ENCODE assay signal across 8 cellular contexts in the genomic region with DNA sequence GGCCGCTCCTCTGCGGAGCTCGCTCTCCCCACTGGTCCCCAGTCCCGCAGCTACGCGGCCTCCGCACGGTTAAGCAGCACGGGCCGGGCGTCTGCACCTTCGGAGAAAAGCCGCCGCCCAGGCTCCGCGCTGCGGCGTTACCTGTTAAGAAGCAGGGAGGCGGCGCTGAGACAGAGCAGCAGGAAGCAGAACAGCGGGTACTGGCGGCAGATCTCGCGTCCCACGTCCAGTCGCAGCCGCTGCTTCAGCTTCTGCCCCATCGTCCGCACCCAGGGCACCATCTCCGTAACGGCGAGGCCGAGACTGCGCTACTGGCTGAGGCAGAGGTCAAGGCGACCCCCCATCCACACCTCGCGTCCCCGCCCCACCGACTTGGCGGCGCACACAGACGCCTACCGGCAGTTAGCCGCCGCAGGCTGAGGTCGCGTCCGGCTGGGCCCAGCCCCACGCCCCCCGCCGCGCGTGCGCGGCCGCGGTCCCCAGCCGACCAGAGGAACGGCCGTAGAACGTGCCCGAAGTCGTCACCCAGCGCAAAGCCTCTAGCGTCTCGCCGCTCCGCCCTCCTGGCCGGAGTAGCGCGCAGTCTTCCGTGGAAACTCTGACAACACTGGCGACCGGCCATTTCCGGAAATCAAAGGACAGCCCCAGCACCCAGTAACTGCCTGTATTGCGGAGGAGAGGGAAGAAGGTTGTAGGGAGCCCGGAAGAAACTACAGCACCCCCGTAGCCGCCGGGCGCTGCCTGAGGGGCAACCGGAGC. TPM values are rescaled to one million over a fixed set of nuclear protein-coding genes. Genes with fewer than 3 reads are reported as not detected.
DNase-seq lines count a peak whose midpoint lies in the region; ATAC-seq, FAIRE-seq and TF ChIP-seq lines count a peak whose summit lies in the region.

A gene with protein sequence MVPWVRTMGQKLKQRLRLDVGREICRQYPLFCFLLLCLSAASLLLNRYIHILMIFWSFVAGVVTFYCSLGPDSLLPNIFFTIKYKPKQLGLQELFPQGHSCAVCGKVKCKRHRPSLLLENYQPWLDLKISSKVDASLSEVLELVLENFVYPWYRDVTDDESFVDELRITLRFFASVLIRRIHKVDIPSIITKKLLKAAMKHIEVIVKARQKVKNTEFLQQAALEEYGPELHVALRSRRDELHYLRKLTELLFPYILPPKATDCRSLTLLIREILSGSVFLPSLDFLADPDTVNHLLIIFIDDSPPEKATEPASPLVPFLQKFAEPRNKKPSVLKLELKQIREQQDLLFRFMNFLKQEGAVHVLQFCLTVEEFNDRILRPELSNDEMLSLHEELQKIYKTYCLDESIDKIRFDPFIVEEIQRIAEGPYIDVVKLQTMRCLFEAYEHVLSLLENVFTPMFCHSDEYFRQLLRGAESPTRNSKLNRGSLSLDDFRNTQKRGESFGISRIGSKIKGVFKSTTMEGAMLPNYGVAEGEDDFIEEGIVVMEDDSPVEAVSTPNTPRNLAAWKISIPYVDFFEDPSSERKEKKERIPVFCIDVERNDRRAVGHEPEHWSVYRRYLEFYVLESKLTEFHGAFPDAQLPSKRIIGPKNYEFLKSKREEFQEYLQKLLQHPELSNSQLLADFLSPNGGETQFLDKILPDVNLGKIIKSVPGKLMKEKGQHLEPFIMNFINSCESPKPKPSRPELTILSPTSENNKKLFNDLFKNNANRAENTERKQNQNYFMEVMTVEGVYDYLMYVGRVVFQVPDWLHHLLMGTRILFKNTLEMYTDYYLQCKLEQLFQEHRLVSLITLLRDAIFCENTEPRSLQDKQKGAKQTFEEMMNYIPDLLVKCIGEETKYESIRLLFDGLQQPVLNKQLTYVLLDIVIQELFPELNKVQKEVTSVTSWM (minus strand): TSS at position 421 of the 759 bp plus-strand sequence. CDS start 140 bp downstream, at position 281.

- ATAC-seq in GM19351 (IDR thresholded peaks at IDR 0.05; ENCODE audit: unreplicated experiment) (peak; percentile 81), HG03520 (IDR thresholded peaks at IDR 0.05; ENCODE audit: unreplicated experiment) (peak; percentile 87), HepG2 (peak; percentile 93)

- H2AFZ ChIP-seq in HepG2 (ENCODE audit: low read length) = peak within 1 kb of the TSS; percentile 68

- peak within 1 kb of the TSS; percentile 86 for H3K9ac ChIP-seq in HepG2 (ENCODE audit: insufficient read depth, low read depth, low read length)

- peaks cover 39% of the 10 kb centered on the region for H3K79me2 ChIP-seq in HepG2 (ENCODE audit: insufficient read depth, low read length)

- TSS peak; percentile 41 for BruUV-seq in HepG2 (replicated peaks; lab: Mats Ljungman, UMichigan)

- peaks cover 0 to 4% of the 10 kb centered on the region in 2 experiments; a peak in 1 of 5 replicates for H3K27me3 ChIP-seq in HepG2 (ENCODE audit: control insufficient read depth in 1 of 2, insufficient read depth in 2 of 2, low read length in 2 of 2)

- in situ Hi-C loops in HepG2 (cut with HindIII; ENCODE audit: extremely low pct_ligation_motif_present, low pct_unique_long_range_greater_than_20kb) = no loop called here

- peaks cover 15% of the 10 kb centered on the region; the same call in 1 of the 2 replicates for H4K20me1 ChIP-seq in HepG2 (ENCODE audit: insufficient read depth, low read length)

- DNase-seq in CD1c-positive myeloid dendritic cell (ENCODE audit: extremely low spot score) = peak; percentile 97
- DNase-seq in NCI-H748 (lab: John Stamatoyannopoulos, UW; ENCODE audit: unreplicated experiment) = peak; percentile 92
- DNase-seq in activated CD4-positive, alpha-beta T cell treated with anti-CD3 and anti-CD28 coated beads, Interleukin-2, amount 50 U/mL, for 4 hours = peak; percentile 62 to 63
- DNase-seq in dermis blood vessel endothelial cell = peak; percentile 97
- peak; percentile 89 for DNase-seq in HepG2 (ENCODE audit: low spot score)
- DNase-seq in stimulated activated CD4-positive, alpha-beta T cell treated with anti-CD3 and anti-CD28 coated beads, Interleukin-2, amount 100 ng/mL, for 48 hours = peak; percentile 63 to 70

- peak within 1 kb of the TSS; percentile 89 for H3K4me2 ChIP-seq in HepG2 (ENCODE audit: low read depth, low read length)

- TF ChIP-seq EP300 in HepG2 (IDR thresholded peaks at IDR 0.05; ENCODE audit: low read depth in 2 of 2, low read length in 2 of 2) (0 out of 4 replicates have a peak, but pooled peaks of 1 of the 2 experiments have one; percentile 9), HepG2 (CRISPR knock-in tag; IDR thresholded peaks at IDR 0.05; ENCODE audit: borderline replicate concordance) (peak; percentile 10)

- CTCF ChIA-PET in HepG2 (lab: Yijun Ruan, JAX; ENCODE audit: low intra/inter-chr PET ratio, low total read pairs) = no interaction called here

- POLR2A ChIA-PET in HepG2 (lab: Yijun Ruan, JAX) = interaction anchor here (1.0 to 5.5 kb wide), 7 partner anchors 13 to 83 kb away, joined by 3 to 54 read pairs (median 5); a partner anchor contains a TSS

- peak within 1 kb of the TSS; percentile 70 to 89 (median 80) for H3K4me3 ChIP-seq in HepG2 (replicated peaks in 1 of 3; ENCODE audit: insufficient read depth in 1 of 3, low read depth in 2 of 3, low read length in 3 of 3)

- H3K9me3 ChIP-seq in HepG2 (ENCODE audit: low read length) = no peaks in the 10 kb centered on the region

- H3K4me1 ChIP-seq in HepG2 (ENCODE audit: insufficient read depth, low read length) = peaks cover 34% of the 10 kb centered on the region

- FAIRE-seq in HepG2 (lab: Jason Lieb, UNC) = peak; percentile 56

- H3K27ac ChIP-seq in HepG2 (ENCODE audit: extremely low read length, insufficient read depth, low read length) = peak within 1 kb of the TSS; percentile 95

- H3K36me3 ChIP-seq in HepG2 (replicated peaks in 1 of 2; ENCODE audit: control insufficient read depth in 1 of 2, insufficient read depth in 2 of 2, low read length in 2 of 2) = no peaks in the 10 kb centered on the region

- peak in 1 of 2 experiments; percentile 86; a peak in 3 of 4 replicates for TF ChIP-seq POLR2A in HepG2 (IDR thresholded peaks at IDR 0.05; ENCODE audit: insufficient read depth in 1 of 2, low read depth in 2 of 2, low read length in 2 of 2)

- TF ChIP-seq RAD21 in HepG2 (CRISPR knock-in tag; IDR thresholded peaks at IDR 0.05) = peak; percentile 17

- intact Hi-C loops in HepG2 (cut with micrococcal nuclease; ENCODE audit: unreplicated experiment) = loop anchor here (2.0 to 5.0 kb wide), 3 partner anchors 36 to 84 kb away; a partner anchor contains a TSS

- WGBS in HepG2 (ENCODE audit: low lambda C conversion rate) = no CpG with 5 or more reads among the region's 82 CpGs

- TF ChIP-seq CTCF in HepG2 (CRISPR knock-in tag; IDR thresholded peaks at IDR 0.05) = peak; percentile 41

TF ChIP-seq in HepG2, 621 proteins besides CTCF, POLR2A, EP300 and RAD21 (continues in another document):
- peak; percentile 62; the same call in 1 of the 2 replicates for TF ChIP-seq KMT2B (CRISPR knock-in tag; IDR thresholded peaks at IDR 0.05)
- TF ChIP-seq, protein P1, sequence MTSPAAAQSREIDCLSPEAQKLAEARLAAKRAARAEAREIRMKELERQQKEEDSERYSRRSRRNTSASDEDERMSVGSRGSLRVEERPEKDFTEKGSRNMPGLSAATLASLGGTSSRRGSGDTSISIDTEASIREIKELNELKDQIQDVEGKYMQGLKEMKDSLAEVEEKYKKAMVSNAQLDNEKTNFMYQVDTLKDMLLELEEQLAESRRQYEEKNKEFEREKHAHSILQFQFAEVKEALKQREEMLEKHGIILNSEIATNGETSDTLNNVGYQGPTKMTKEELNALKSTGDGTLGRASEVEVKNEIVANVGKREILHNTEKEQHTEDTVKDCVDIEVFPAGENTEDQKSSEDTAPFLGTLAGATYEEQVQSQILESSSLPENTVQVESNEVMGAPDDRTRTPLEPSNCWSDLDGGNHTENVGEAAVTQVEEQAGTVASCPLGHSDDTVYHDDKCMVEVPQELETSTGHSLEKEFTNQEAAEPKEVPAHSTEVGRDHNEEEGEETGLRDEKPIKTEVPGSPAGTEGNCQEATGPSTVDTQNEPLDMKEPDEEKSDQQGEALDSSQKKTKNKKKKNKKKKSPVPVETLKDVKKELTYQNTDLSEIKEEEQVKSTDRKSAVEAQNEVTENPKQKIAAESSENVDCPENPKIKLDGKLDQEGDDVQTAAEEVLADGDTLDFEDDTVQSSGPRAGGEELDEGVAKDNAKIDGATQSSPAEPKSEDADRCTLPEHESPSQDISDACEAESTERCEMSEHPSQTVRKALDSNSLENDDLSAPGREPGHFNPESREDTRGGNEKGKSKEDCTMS (CRISPR knock-in tag; conservative IDR thresholded peaks at IDR 0.05) = no peak

RNA-seq across cellular contexts. Expression of the gene that starts here (rescaled TPM):
- total RNA-seq in dermis blood vessel endothelial cell (138 and 159 TPM in 2 replicates), HepG2 (2016; rRNA removed; fragmentation: Illumina TruSeq; extraction: Trizol) (61.9 and 112 TPM in 2 replicates)
- 41.2 and 50.0 TPM in 2 replicates for total RNA-seq in HepG2 (2016; cell fraction: cytosol; rRNA removed; fragmentation: Illumina TruSeq; extraction: Trizol; ENCODE audit: low read depth)
- total RNA-seq in HepG2 (2016; cell fraction: insoluble cytoplasmic fraction; rRNA removed; fragmentation: Illumina TruSeq; extraction: Trizol) = 54.2 and 101 TPM in 2 replicates
- total RNA-seq in HepG2 (2016; cell fraction: membrane; rRNA removed; fragmentation: Illumina TruSeq; extraction: Trizol) = 32.9 and 40.9 TPM in 2 replicates
- 146 and 153 TPM in 2 replicates for total RNA-seq in HepG2 (2016; cell fraction: nucleus; rRNA removed; fragmentation: Illumina TruSeq; extraction: Trizol)
- 70.1 and 83.5 TPM in 2 replicates for polyA plus RNA-seq in HepG2 (2011; rRNA removed)
- 33.1 and 52.9 TPM in 2 replicates for polyA plus RNA-seq in HepG2 (2011; cell fraction: cytosol; rRNA removed)
- polyA plus RNA-seq in HepG2 (2011; cell fraction: nucleus; rRNA removed) = 54.3 and 59.6 TPM in 2 replicates
- 72.4 and 94.2 TPM in 2 replicates for polyA plus RNA-seq in HepG2 (2012)
- 6.0 and 7.3 TPM in 2 replicates for polyA plus RNA-seq in HepG2 (2016; cell fraction: cytosol; fragmentation: Illumina TruSeq; extraction: Trizol; ENCODE audit: low read depth)
- 42.2 and 43.7 TPM in 2 replicates for polyA plus RNA-seq in HepG2 (2016; cell fraction: insoluble cytoplasmic fraction; fragmentation: Illumina TruSeq; extraction: Trizol; ENCODE audit: low read depth)
- polyA plus RNA-seq in HepG2 (2016; cell fraction: membrane; fragmentation: Illumina TruSeq; extraction: Trizol; ENCODE audit: low read depth) = 12.2 and 13.6 TPM in 2 replicates
- polyA plus RNA-seq in HepG2 (2016; cell fraction: nucleus; fragmentation: Illumina TruSeq; extraction: Trizol; ENCODE audit: insufficient read depth, low read depth) = 146 and 157 TPM in 2 replicates
- polyA minus RNA-seq in HepG2 (2011; rRNA and poly(A)+ RNA removed; ENCODE audit: low replicate concordance) = 25.1 and 77.1 TPM in 2 replicates
- 52.8 and 53.6 TPM in 2 replicates for polyA minus RNA-seq in HepG2 (2011; cell fraction: cytosol; rRNA and poly(A)+ RNA removed)
- 161 and 172 TPM in 2 replicates for polyA minus RNA-seq in HepG2 (2011; cell fraction: nucleus; rRNA and poly(A)+ RNA removed)

Comparison
In these comparisons a context has a peak if more than half of its experiments do, and no peak if none do; other contexts are left out.
1. Peak in every context shown above with its lines: DNase-seq, ATAC-seq, H3K4me3 ChIP-seq and H3K27ac ChIP-seq.